ENCODE assay signal across 8 cellular contexts in the genomic region with DNA sequence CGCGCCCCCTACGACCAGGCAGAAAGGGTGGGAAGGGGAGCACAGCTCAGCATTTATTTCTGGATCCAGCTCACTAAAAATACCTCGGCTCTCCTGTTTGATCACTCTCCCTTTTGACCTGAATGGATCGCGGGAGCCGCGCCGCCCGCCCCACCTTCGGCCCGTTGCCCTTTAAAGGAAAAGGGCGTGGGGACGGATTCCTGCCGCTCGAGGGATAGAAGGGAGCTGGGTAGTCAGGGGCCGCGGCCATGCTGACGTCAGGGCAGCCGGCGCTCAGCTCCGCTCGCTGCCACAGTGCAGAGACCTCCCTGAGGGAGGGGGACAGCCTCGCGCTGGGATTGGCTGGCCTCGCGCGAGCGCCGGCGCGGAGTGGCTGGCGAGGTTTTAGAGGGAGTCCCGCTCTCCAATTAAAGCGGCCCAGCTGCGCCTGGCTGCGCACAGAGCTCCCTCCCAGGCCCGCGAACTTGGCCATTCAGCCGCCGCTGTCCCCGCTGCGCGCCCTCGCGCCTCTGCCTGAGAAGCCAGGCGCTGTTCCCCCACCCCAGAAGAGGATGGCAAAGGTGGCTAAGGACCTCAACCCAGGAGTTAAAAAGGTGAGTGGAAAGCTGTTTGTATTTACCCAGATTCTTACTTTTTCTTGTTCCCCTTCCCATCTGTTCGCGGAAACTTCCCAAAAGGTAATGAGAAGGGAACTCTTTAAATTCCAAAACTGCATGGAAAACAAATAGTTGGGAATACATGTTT. TPM values are rescaled to one million over a fixed set of nuclear protein-coding genes. Genes with fewer than 3 reads are reported as not detected.
DNase-seq lines count a peak whose midpoint lies in the region; ATAC-seq, FAIRE-seq and TF ChIP-seq lines count a peak whose summit lies in the region.

A gene with protein sequence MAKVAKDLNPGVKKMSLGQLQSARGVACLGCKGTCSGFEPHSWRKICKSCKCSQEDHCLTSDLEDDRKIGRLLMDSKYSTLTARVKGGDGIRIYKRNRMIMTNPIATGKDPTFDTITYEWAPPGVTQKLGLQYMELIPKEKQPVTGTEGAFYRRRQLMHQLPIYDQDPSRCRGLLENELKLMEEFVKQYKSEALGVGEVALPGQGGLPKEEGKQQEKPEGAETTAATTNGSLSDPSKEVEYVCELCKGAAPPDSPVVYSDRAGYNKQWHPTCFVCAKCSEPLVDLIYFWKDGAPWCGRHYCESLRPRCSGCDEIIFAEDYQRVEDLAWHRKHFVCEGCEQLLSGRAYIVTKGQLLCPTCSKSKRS (plus strand): TSS at position 436 of the 744 bp plus-strand sequence. CDS start 116 bp downstream, at position 552.

- H3K4me1 Mint-ChIP-seq in WTC11, result peaks cover 74% of the 10 kb centered on the region

- peaks cover 28 to 62% (median 45%) of the 10 kb centered on the region in 3 donors for H3K4me1 ChIP-seq in skeletal muscle tissue (ENCODE audit: control insufficient read depth in 3 of 3, insufficient read depth in 3 of 3, low read length in 3 of 3)

- H3K9me3 Mint-ChIP-seq in WTC11, result peaks cover 6% of the 10 kb centered on the region

- peak within 1 kb of the TSS; percentile 95 for H3K27ac ChIP-seq in skeletal muscle tissue (ENCODE audit: low read depth, low read length)

- H3K9me3 ChIP-seq in iPS-18c (ENCODE audit: control insufficient read depth, insufficient read depth, low read length) (no peaks in the 10 kb centered on the region), skeletal muscle tissue (ENCODE audit: control insufficient read depth in 3 of 3, low read length in 3 of 3) (no peaks in the 10 kb centered on the region)

- CTCF ChIA-PET in WTC11 (lab: Charles Lee), result interaction anchor here (0.6 to 1.9 kb wide), 14 partner anchors 11 to 283 kb away, joined by 3 to 11 read pairs (median 5); a partner anchor contains a TSS

- H3K9ac ChIP-seq in skeletal muscle tissue (ENCODE audit: low read depth in 1 of 3, low read length in 3 of 3), result peak within 1 kb of the TSS; percentile 78 to 87 (median 85)

- H3K27me3 ChIP-seq in bronchial epithelial cell (ENCODE audit: control insufficient read depth, insufficient read depth, low read length) (no peaks in the 10 kb centered on the region), skeletal muscle tissue (ENCODE audit: control insufficient read depth in 3 of 3, insufficient read depth in 3 of 3, low read length in 3 of 3) (no peaks in the 10 kb centered on the region)

- POLR2A ChIA-PET in WTC11 (lab: Charles Lee), result interaction anchor here (0.8 to 1.3 kb wide), 5 partner anchors 12 to 110 kb away, joined by 3 to 4 read pairs (median 4); no protein-coding TSS in a partner anchor

- TF ChIP-seq CTCF in WTC11 (IDR thresholded peaks at IDR 0.05), result no peak
- peak; percentile 13 for TF ChIP-seq CTCF in bronchial epithelial cell (IDR thresholded peaks at IDR 0.05; ENCODE audit: insufficient read depth, low read length, severe bottlenecking)

- H3K36me3 ChIP-seq in bronchial epithelial cell (ENCODE audit: control insufficient read depth, insufficient read depth, low read length) (no peaks in the 10 kb centered on the region), skeletal muscle tissue (ENCODE audit: control insufficient read depth in 3 of 3, insufficient read depth in 3 of 3, low read length in 3 of 3) (peaks cover 5 to 21% (median 6%) of the 10 kb centered on the region in 3 donors)

- H3K27ac Mint-ChIP-seq in WTC11, result peak within 1 kb of the TSS; percentile 95

- H3K36me3 Mint-ChIP-seq in WTC11, result peaks cover 5% of the 10 kb centered on the region; the same call in 1 of the 2 replicates

- ATAC-seq in HG02938 (IDR thresholded peaks at IDR 0.05; ENCODE audit: unreplicated experiment), result peak; percentile 93
- peak; percentile 92 for ATAC-seq in WTC11

- peak within 1 kb of the TSS; percentile 72 for H3K4me3 Mint-ChIP-seq in WTC11

- FAIRE-seq in GM18507 (lab: Jason Lieb, UNC), result peak; percentile 62
- no peak for FAIRE-seq in bronchial epithelial cell (lab: Jason Lieb, UNC)

- peak within 1 kb of the TSS; percentile 43 for H3K4me3 ChIP-seq in bronchial epithelial cell (ENCODE audit: low read depth, low read length)
- H3K4me3 ChIP-seq in iPS-18c (ENCODE audit: insufficient read depth, low read depth, low read length), result peak within 1 kb of the TSS; percentile 45
- peak within 1 kb of the TSS; percentile 78 to 90 (median 81) for H3K4me3 ChIP-seq in skeletal muscle tissue (ENCODE audit: low read length in 3 of 3)

- no peaks in the 10 kb centered on the region; the same call in 1 of the 2 replicates for H3K27me3 Mint-ChIP-seq in WTC11 (ENCODE audit: low read depth)

- DNase-seq in GM18507 (ENCODE audit: extremely low spot score, insufficient read length, low read depth), result peak; percentile 45
- DNase-seq in NCI-H2029 treated with DMSO at 0.1 percent for 48 hours (lab: John Stamatoyannopoulos, UW), result peak; percentile 89
- peak; percentile 96 for DNase-seq in WTC11 (ENCODE audit: low spot score)
- peak; percentile 91 for DNase-seq in bronchial epithelial cell (ENCODE audit: low read depth)
- DNase-seq in NAMALWA (ENCODE audit: low spot score), result no peak

TF ChIP-seq in WTC11, 78 proteins besides CTCF, POLR2A, EP300 and RAD21 (continues in another document):
- TF ChIP-seq GTF2I (CRISPR knock-in tag; conservative IDR thresholded peaks at IDR 0.05) (no peak), GRHL2 (CRISPR knock-in tag; IDR thresholded peaks at IDR 0.05; ENCODE audit: insufficient replicate concordance, severe bottlenecking) (no peak), ESRRA (CRISPR knock-in tag; IDR thresholded peaks at IDR 0.05; ENCODE audit: borderline replicate concordance) (peak; percentile 94)
- TF ChIP-seq, protein P1, sequence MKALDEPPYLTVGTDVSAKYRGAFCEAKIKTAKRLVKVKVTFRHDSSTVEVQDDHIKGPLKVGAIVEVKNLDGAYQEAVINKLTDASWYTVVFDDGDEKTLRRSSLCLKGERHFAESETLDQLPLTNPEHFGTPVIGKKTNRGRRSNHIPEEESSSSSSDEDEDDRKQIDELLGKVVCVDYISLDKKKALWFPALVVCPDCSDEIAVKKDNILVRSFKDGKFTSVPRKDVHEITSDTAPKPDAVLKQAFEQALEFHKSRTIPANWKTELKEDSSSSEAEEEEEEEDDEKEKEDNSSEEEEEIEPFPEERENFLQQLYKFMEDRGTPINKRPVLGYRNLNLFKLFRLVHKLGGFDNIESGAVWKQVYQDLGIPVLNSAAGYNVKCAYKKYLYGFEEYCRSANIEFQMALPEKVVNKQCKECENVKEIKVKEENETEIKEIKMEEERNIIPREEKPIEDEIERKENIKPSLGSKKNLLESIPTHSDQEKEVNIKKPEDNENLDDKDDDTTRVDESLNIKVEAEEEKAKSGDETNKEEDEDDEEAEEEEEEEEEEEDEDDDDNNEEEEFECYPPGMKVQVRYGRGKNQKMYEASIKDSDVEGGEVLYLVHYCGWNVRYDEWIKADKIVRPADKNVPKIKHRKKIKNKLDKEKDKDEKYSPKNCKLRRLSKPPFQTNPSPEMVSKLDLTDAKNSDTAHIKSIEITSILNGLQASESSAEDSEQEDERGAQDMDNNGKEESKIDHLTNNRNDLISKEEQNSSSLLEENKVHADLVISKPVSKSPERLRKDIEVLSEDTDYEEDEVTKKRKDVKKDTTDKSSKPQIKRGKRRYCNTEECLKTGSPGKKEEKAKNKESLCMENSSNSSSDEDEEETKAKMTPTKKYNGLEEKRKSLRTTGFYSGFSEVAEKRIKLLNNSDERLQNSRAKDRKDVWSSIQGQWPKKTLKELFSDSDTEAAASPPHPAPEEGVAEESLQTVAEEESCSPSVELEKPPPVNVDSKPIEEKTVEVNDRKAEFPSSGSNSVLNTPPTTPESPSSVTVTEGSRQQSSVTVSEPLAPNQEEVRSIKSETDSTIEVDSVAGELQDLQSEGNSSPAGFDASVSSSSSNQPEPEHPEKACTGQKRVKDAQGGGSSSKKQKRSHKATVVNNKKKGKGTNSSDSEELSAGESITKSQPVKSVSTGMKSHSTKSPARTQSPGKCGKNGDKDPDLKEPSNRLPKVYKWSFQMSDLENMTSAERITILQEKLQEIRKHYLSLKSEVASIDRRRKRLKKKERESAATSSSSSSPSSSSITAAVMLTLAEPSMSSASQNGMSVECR (CRISPR knock-in tag; IDR thresholded peaks at IDR 0.05; ENCODE audit: borderline replicate concordance), result peak; percentile 92
- TF ChIP-seq, protein P2, sequence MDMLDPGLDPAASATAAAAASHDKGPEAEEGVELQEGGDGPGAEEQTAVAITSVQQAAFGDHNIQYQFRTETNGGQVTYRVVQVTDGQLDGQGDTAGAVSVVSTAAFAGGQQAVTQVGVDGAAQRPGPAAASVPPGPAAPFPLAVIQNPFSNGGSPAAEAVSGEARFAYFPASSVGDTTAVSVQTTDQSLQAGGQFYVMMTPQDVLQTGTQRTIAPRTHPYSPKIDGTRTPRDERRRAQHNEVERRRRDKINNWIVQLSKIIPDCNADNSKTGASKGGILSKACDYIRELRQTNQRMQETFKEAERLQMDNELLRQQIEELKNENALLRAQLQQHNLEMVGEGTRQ (CRISPR knock-in tag; IDR thresholded peaks at IDR 0.05), result peak; percentile 45; the same call in 1 of the 2 replicates
- TF ChIP-seq, protein P3, sequence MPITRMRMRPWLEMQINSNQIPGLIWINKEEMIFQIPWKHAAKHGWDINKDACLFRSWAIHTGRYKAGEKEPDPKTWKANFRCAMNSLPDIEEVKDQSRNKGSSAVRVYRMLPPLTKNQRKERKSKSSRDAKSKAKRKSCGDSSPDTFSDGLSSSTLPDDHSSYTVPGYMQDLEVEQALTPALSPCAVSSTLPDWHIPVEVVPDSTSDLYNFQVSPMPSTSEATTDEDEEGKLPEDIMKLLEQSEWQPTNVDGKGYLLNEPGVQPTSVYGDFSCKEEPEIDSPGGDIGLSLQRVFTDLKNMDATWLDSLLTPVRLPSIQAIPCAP (CRISPR knock-in tag; IDR thresholded peaks at IDR 0.05), result peak; percentile 94
- TF ChIP-seq, protein P4, sequence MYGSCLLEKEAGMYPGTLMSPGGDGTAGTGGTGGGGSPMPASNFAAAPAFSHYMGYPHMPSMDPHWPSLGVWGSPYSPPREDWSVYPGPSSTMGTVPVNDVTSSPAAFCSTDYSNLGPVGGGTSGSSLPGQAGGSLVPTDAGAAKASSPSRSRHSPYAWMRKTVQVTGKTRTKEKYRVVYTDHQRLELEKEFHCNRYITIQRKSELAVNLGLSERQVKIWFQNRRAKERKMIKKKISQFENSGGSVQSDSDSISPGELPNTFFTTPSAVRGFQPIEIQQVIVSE (CRISPR knock-in tag; IDR thresholded peaks at IDR 0.05; ENCODE audit: borderline replicate concordance), result no peak
- TF ChIP-seq, protein P5, sequence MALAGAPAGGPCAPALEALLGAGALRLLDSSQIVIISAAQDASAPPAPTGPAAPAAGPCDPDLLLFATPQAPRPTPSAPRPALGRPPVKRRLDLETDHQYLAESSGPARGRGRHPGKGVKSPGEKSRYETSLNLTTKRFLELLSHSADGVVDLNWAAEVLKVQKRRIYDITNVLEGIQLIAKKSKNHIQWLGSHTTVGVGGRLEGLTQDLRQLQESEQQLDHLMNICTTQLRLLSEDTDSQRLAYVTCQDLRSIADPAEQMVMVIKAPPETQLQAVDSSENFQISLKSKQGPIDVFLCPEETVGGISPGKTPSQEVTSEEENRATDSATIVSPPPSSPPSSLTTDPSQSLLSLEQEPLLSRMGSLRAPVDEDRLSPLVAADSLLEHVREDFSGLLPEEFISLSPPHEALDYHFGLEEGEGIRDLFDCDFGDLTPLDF (CRISPR knock-in tag; IDR thresholded peaks at IDR 0.05), result peak; percentile 95

RNA-seq across cellular contexts. Expression of the gene that starts here (rescaled TPM):
- total RNA-seq in WTC11 (2021), result 10.6 to 12.5 TPM (median 10.9 TPM) in 3 replicates
- total RNA-seq in bronchial epithelial cell, result 1.2 and 2.6 TPM in 2 replicates
- 35.0 TPM for total RNA-seq in skeletal muscle tissue
